Comparison of ENCODE assay signal across 12 cellular contexts in the genomic region with DNA sequence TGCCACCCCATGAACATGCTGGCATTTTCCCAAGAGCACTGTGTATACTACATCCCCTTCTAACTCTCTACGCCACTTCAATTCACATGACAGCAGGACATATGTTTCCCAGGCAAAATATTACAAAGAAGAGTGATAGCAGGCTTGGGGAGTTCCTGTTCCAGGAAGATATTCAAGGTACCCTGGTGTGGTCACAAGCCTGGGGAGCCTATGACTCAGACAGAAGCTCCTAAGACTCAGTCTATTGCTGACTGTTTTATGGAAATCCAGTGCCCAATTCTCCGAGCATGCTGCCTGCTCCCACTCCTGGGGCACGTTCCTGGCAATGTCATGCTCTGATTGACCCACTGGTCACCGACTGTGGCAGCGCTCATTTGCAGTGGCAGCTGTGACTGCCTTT. TPM values are rescaled to one million over a fixed set of nuclear protein-coding genes. Genes with fewer than 3 reads are reported as not detected.
DNase-seq lines count a peak whose midpoint lies in the region; ATAC-seq, FAIRE-seq and TF ChIP-seq lines count a peak whose summit lies in the region.
"Had no signal": no experiment of that assay in that cellular context is flagged by ENCODE, and none has a peak within 500 bp of the region (broad histone marks: within the 10 kb centered on the region; RNA-seq: fewer than 3 reads in every experiment).

No MANE protein-coding gene starts in this region.

- H3K27me3 Mint-ChIP-seq in stimulated activated naive B cell treated with anti-CD40 and anti-IgM and Interleukin-4, amounts not matched to agents 10 μg/mL and 1 μg/mL and 100 μg/mL, for 72 hours, result no peaks in the 10 kb centered on the region

- no peaks in the 10 kb centered on the region for H3K9me3 Mint-ChIP-seq in stimulated activated naive B cell treated with anti-CD40 and anti-IgM and Interleukin-4, amounts not matched to agents 10 μg/mL and 1 μg/mL and 100 μg/mL, for 72 hours
- H3K9me3 Mint-ChIP-seq: WTC11 had no signal

- no peak for FAIRE-seq in bronchial epithelial cell (lab: Jason Lieb, UNC)
- FAIRE-seq: H1 had no signal

- peaks cover 29% of the 10 kb centered on the region for H3K4me1 ChIP-seq in A673 (ENCODE audit: insufficient read depth, low read length, poor library complexity, severe bottlenecking)

- POLR2A ChIA-PET in A673 (lab: Charles Lee; ENCODE audit: low non-redundant PET), result no interaction called here

- H3K27me3 ChIP-seq in A673 (replicated peaks; ENCODE audit: insufficient read depth, low read depth, low read length, poor library complexity), result no peaks in the 10 kb centered on the region
- H3K27me3 ChIP-seq in bronchial epithelial cell (ENCODE audit: control insufficient read depth, insufficient read depth, low read length), result no peaks in the 10 kb centered on the region
- no peaks in the 10 kb centered on the region for H3K27me3 ChIP-seq in kidney epithelial cell (ENCODE audit: control insufficient read depth, insufficient read depth, low read length)
- H3K27me3 ChIP-seq: tibial nerve had no signal

- no peak overlapping the region for H3K27ac ChIP-seq in A673 (ENCODE audit: low read depth, low read length, poor library complexity, severe bottlenecking)

- BruUV-seq in A673 (replicated peaks; lab: Mats Ljungman, UMichigan), result no TSS peak

- CTCF ChIA-PET in A673 (lab: Charles Lee), result no interaction called here

- H3K4me1 Mint-ChIP-seq in stimulated activated naive B cell treated with anti-CD40 and anti-IgM and Interleukin-4, amounts not matched to agents 10 μg/mL and 1 μg/mL and 100 μg/mL, for 72 hours, result no peaks in the 10 kb centered on the region
- H3K4me1 Mint-ChIP-seq: WTC11 had no signal

- no peaks in the 10 kb centered on the region for H3K36me3 Mint-ChIP-seq in stimulated activated naive B cell treated with anti-CD40 and anti-IgM and Interleukin-4, amounts not matched to agents 10 μg/mL and 1 μg/mL and 100 μg/mL, for 72 hours
- H3K36me3 Mint-ChIP-seq: WTC11 had no signal

- TF ChIP-seq CTCF in A673 (conservative IDR thresholded peaks at IDR 0.05; ENCODE audit: low read depth, low read length) (no peak), bronchial epithelial cell (IDR thresholded peaks at IDR 0.05; ENCODE audit: insufficient read depth, low read length, severe bottlenecking) (no peak), kidney epithelial cell (IDR thresholded peaks at IDR 0.05; ENCODE audit: insufficient read depth, low read length, poor library complexity, severe bottlenecking) (no peak)

- no peak for ATAC-seq in stimulated activated naive B cell treated with anti-CD40 and anti-IgM and Interleukin-4, amounts not matched to agents 10 μg/mL and 1 μg/mL and 100 μg/mL, for 72 hours (replicated peaks)
- ATAC-seq: WTC11 had no signal

- DNase-seq in A673 (ENCODE audit: low spot score), result peak; percentile 93
- DNase-seq in NCI-H2081 treated with DMSO at 0.1 percent for 48 hours (lab: John Stamatoyannopoulos, UW), result peak; percentile 3
- DNase-seq in bronchial epithelial cell (ENCODE audit: low read depth), result peak; percentile 68
- DNase-seq in kidney epithelial cell (ENCODE audit: low read depth), result peak; percentile 48
- no peak for DNase-seq in stimulated activated naive B cell treated with anti-CD40 and anti-IgM and Interleukin-4, amounts not matched to agents 10 μg/mL and 1 μg/mL and 100 μg/mL, for 72 hours
- DNase-seq in SHP77 treated with DMSO at 0.1 percent for 48 hours (lab: John Stamatoyannopoulos, UW), result no peak
- no peak for DNase-seq in activated CD4-positive, alpha-beta T cell treated with anti-CD3 and anti-CD28 coated beads for 48 hours
- no peak for DNase-seq in activated T-cell treated with anti-CD3 and anti-CD28 coated beads for 4 hours
- DNase-seq: effector CD8-positive, alpha-beta T cell had no signal

- H3K4me3 ChIP-seq in A673 (ENCODE audit: low read depth, low read length, poor library complexity, severe bottlenecking) (no peak overlapping the region), bronchial epithelial cell (ENCODE audit: low read depth, low read length) (no peak overlapping the region), kidney epithelial cell (ENCODE audit: low read depth, low read length) (no peak overlapping the region)

- H3K36me3 ChIP-seq in A673 (ENCODE audit: insufficient read depth, low read length, poor library complexity, severe bottlenecking) (no peaks in the 10 kb centered on the region), bronchial epithelial cell (ENCODE audit: control insufficient read depth, insufficient read depth, low read length) (no peaks in the 10 kb centered on the region), kidney epithelial cell (ENCODE audit: control insufficient read depth, insufficient read depth, low read length) (no peaks in the 10 kb centered on the region)
- H3K36me3 ChIP-seq: tibial nerve had no signal

- intact Hi-C loops in A673 (cut with micrococcal nuclease; ENCODE audit: unreplicated experiment), result no loop called here

- H3K9me3 ChIP-seq in A673 (ENCODE audit: low read depth, low read length, poor library complexity, severe bottlenecking), result no peaks in the 10 kb centered on the region
- H3K9me3 ChIP-seq: tibial nerve had no signal

- H3K4me3 Mint-ChIP-seq in stimulated activated naive B cell treated with anti-CD40 and anti-IgM and Interleukin-4, amounts not matched to agents 10 μg/mL and 1 μg/mL and 100 μg/mL, for 72 hours, result no peak overlapping the region
- H3K4me3 Mint-ChIP-seq: WTC11 had no signal

- no peak overlapping the region for H3K27ac Mint-ChIP-seq in stimulated activated naive B cell treated with anti-CD40 and anti-IgM and Interleukin-4, amounts not matched to agents 10 μg/mL and 1 μg/mL and 100 μg/mL, for 72 hours
- H3K27ac Mint-ChIP-seq: WTC11 had no signal

RNA-seq across cellular contexts. Expression of a gene that starts 23.5 kb away (rescaled TPM):
- total RNA-seq in A673 (2021), result 34.0 and 38.3 TPM in 2 replicates
- 152 and 264 TPM in 2 replicates for total RNA-seq in bronchial epithelial cell
- total RNA-seq in kidney epithelial cell, result 41.9 and 51.9 TPM in 2 replicates

Comparison
In these comparisons a context has a peak if more than half of its experiments do, and no peak if none do; other contexts are left out.
1. DNase-seq: peak in A673 (single experiment), NCI-H2081 treated with DMSO at 0.1 percent for 48 hours (single experiment), bronchial epithelial cell (single experiment) and kidney epithelial cell (single experiment); none in stimulated activated naive B cell treated with anti-CD40 and anti-IgM and Interleukin-4, amounts not matched to agents 10 μg/mL and 1 μg/mL and 100 μg/mL, for 72 hours (single experiment), SHP77 treated with DMSO at 0.1 percent for 48 hours (single experiment), activated CD4-positive, alpha-beta T cell treated with anti-CD3 and anti-CD28 coated beads for 48 hours (single experiment) and activated T-cell treated with anti-CD3 and anti-CD28 coated beads for 4 hours (single experiment).